ENCODE assay signal across 18 cellular contexts in genomic region chr1:32736812-32737791, GRCh38. TPM values are rescaled to one million over a fixed set of nuclear protein-coding genes. Genes with fewer than 3 reads are reported as not detected.
DNase-seq lines count a peak whose midpoint lies in the region; ATAC-seq, FAIRE-seq and TF ChIP-seq lines count a peak whose summit lies in the region.
"Had no signal": no experiment of that assay in that cellular context is flagged by ENCODE, and none has a peak within 500 bp of the region (broad histone marks: within the 10 kb centered on the region; RNA-seq: fewer than 3 reads in every experiment).

No MANE protein-coding gene starts in this region.

- H3K27me3 ChIP-seq in right lobe of liver (no peaks in the 10 kb centered on the region), sigmoid colon (no peaks in the 10 kb centered on the region)
- H3K27me3 ChIP-seq: uterus had no signal

- H3K9me3 ChIP-seq in A549 (no peaks in the 10 kb centered on the region), right lobe of liver (no peaks in the 10 kb centered on the region), sigmoid colon (no peaks in the 10 kb centered on the region)
- H3K9me3 ChIP-seq: left ventricle myocardium inferior, uterus had no signal

- POLR2A ChIA-PET in A549 (lab: Yijun Ruan, JAX): interaction anchor here (0.6 to 0.9 kb wide), 3 partner anchors 12 to 30 kb away, joined by 3 to 4 read pairs (median 3); no protein-coding TSS in a partner anchor

- H3K4me3 Mint-ChIP-seq in endothelial cell (ENCODE audit: unreplicated experiment): peak overlapping the region; percentile 48
- H3K4me3 Mint-ChIP-seq: nephron progenitor cell had no signal

- no peak overlapping the region for H3K27ac Mint-ChIP-seq in endothelial cell (ENCODE audit: unreplicated experiment)
- H3K27ac Mint-ChIP-seq: nephron progenitor cell had no signal

- no peak for TF ChIP-seq RAD21 in A549 (conservative IDR thresholded peaks at IDR 0.05 in 1 of 2, IDR thresholded peaks at IDR 0.05 in 1 of 2)

- H3K36me3 ChIP-seq in right lobe of liver (no peaks in the 10 kb centered on the region), sigmoid colon (no peaks in the 10 kb centered on the region)
- H3K36me3 ChIP-seq: left ventricle myocardium inferior, uterus had no signal

- intact Hi-C loops in right lobe of liver (cut with DNase I): no loop called here
- intact Hi-C loops in sigmoid colon (cut with DNase I): no loop called here

- no peaks in the 10 kb centered on the region for H3K36me3 Mint-ChIP-seq in endothelial cell (ENCODE audit: low read depth, unreplicated experiment)

- TF ChIP-seq CTCF in A549 (IDR thresholded peaks at IDR 0.05) (no peak), endothelial cell (IDR thresholded peaks at IDR 0.05; ENCODE audit: unreplicated experiment) (no peak), right lobe of liver (IDR thresholded peaks at IDR 0.05) (no peak), sigmoid colon (IDR thresholded peaks at IDR 0.05) (no peak)

- peak overlapping the region; percentile 48 for H3K4me2 ChIP-seq in A549

- DNase-seq in A549 (ENCODE audit: low read depth in 1 of 2, low spot score in 1 of 2) (no peak), LoVo (ENCODE audit: low spot score) (peak; percentile 70), endothelial cell (ENCODE audit: low spot score) (no peak), right lobe of liver (peak; percentile 80 to 87 (median 85)), NCI-H2171 treated with DMSO at 0.1 percent for 48 hours (lab: John Stamatoyannopoulos, UW) (no peak), NCI-H524 treated with DMSO at 0.1 percent for 48 hours (lab: John Stamatoyannopoulos, UW) (no peak), sigmoid colon (no peak)
- DNase-seq: ACHN; effector CD8-positive, alpha-beta T cell; foreskin fibroblast; GM23248; left ventricle myocardium inferior; NCI-H187 treated with DMSO at 0.1 percent for 48 hours; nephron progenitor cell; stimulated activated naive CD8-positive, alpha-beta T cell treated with anti-CD3 and anti-CD28 coated beads, Interleukin-15, Interleukin-2, amounts not matched to agents 100 U/mL and 50 U/mL, for 24 hours; uterus had no signal

- no peak for TF ChIP-seq POLR2A in A549 (IDR thresholded peaks at IDR 0.05; ENCODE audit: low read length)
- TF ChIP-seq POLR2A in right lobe of liver (IDR thresholded peaks at IDR 0.05): peak; percentile 51
- TF ChIP-seq POLR2A in sigmoid colon (IDR thresholded peaks at IDR 0.05): no peak

- FAIRE-seq in A549 (lab: Jason Lieb, UNC): no peak

- no peak for TF ChIP-seq EP300 in A549 (IDR thresholded peaks at IDR 0.05)
- no peak for TF ChIP-seq EP300 in sigmoid colon (IDR thresholded peaks at IDR 0.05)

- H3K4me3 ChIP-seq in A549 (no peak overlapping the region), right lobe of liver (peak overlapping the region in 1 of 3 donors; percentile 29), sigmoid colon (no peak overlapping the region)
- H3K4me3 ChIP-seq: GM23248, left ventricle myocardium inferior, uterus had no signal

- H3K9me3 Mint-ChIP-seq in endothelial cell (ENCODE audit: unreplicated experiment): no peaks in the 10 kb centered on the region
- H3K9me3 Mint-ChIP-seq: nephron progenitor cell had no signal

- peaks cover 14% of the 10 kb centered on the region for H3K4me1 Mint-ChIP-seq in endothelial cell (ENCODE audit: unreplicated experiment)

- WGBS in A549 (ENCODE audit: missing lambda C conversion rate): 83% methylated on average over 7 of the region's 7 CpGs
- 77% methylated on average over 4 of the region's 7 CpGs for WGBS in right lobe of liver (ENCODE audit: insufficient coverage, low coverage, low lambda C conversion rate, missing lambda C conversion rate)
- 44 to 81% methylated on average over 7 of the region's 7 CpGs for WGBS in sigmoid colon, 2 donors

- CTCF ChIA-PET in A549 (lab: Yijun Ruan, JAX): interaction anchor here (2.9 kb wide), 1 partner anchor 24 kb away, joined by 21 read pairs; no protein-coding TSS in a partner anchor

- peaks cover 12% of the 10 kb centered on the region for H3K27me3 Mint-ChIP-seq in endothelial cell (ENCODE audit: unreplicated experiment)

- ATAC-seq in A549: peak; percentile 11 to 43; a peak in 3 of 6 replicates
- peak; percentile 84 to 91 (median 90) for ATAC-seq in right lobe of liver
- no peak for ATAC-seq in GM18868 (IDR thresholded peaks at IDR 0.05; ENCODE audit: unreplicated experiment)
- ATAC-seq: stimulated activated naive CD8-positive, alpha-beta T cell treated with anti-CD3 and anti-CD28 coated beads, Interleukin-15, Interleukin-2, amounts not matched to agents 100 U/mL and 50 U/mL, for 24 hours had no signal

- H3K4me1 ChIP-seq in A549: peaks cover 27% of the 10 kb centered on the region
- H3K4me1 ChIP-seq in right lobe of liver: peaks cover 0 to 18% (median 0%) of the 10 kb centered on the region in 4 donors
- H3K4me1 ChIP-seq in sigmoid colon: peaks cover 0 to 12% (median 9%) of the 10 kb centered on the region in 4 donors
- H3K4me1 ChIP-seq: uterus had no signal

- H3K27ac ChIP-seq in A549 (peak overlapping the region; percentile 77 to 81), right lobe of liver (peak overlapping the region; percentile 37 to 88 (median 71)), sigmoid colon (no peak overlapping the region)
- H3K27ac ChIP-seq: GM23248, left ventricle myocardium inferior, uterus had no signal

TF ChIP-seq in A549, 52 proteins besides CTCF, POLR2A, EP300 and RAD21:
- TF ChIP-seq GATA3 (IDR thresholded peaks at IDR 0.05; ENCODE audit: borderline replicate concordance): no peak
- no peak for TF ChIP-seq CBX2 (IDR thresholded peaks at IDR 0.05; ENCODE audit: borderline replicate concordance, low read depth)
- TF ChIP-seq, protein P1, sequence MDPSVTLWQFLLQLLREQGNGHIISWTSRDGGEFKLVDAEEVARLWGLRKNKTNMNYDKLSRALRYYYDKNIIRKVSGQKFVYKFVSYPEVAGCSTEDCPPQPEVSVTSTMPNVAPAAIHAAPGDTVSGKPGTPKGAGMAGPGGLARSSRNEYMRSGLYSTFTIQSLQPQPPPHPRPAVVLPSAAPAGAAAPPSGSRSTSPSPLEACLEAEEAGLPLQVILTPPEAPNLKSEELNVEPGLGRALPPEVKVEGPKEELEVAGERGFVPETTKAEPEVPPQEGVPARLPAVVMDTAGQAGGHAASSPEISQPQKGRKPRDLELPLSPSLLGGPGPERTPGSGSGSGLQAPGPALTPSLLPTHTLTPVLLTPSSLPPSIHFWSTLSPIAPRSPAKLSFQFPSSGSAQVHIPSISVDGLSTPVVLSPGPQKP (IDR thresholded peaks at IDR 0.05; ENCODE audit: low read depth, low read length): no peak
- TF ChIP-seq HEYL (CRISPR knock-in tag; IDR thresholded peaks at IDR 0.05): no peak
- TF ChIP-seq EHF (CRISPR knock-in tag; IDR thresholded peaks at IDR 0.05): no peak
- no peak for TF ChIP-seq ZSCAN20 (CRISPR knock-in tag; IDR thresholded peaks at IDR 0.05)
- no peak for TF ChIP-seq ZNF302 (CRISPR knock-in tag; IDR thresholded peaks at IDR 0.05)
- no peak for TF ChIP-seq POLR2AphosphoS2 (conservative IDR thresholded peaks at IDR 0.05; ENCODE audit: low read length)
- no peak for TF ChIP-seq CHD2 (IDR thresholded peaks at IDR 0.05; ENCODE audit: low read length, partially characterized antibody)
- no peak for TF ChIP-seq JUNB (IDR thresholded peaks at IDR 0.05)
- no peak for TF ChIP-seq CHD4 (IDR thresholded peaks at IDR 0.05; ENCODE audit: borderline replicate concordance)
- no peak for TF ChIP-seq MAX (IDR thresholded peaks at IDR 0.05)
- TF ChIP-seq RCOR1 (IDR thresholded peaks at IDR 0.05; ENCODE audit: low read depth, low read length): no peak
- TF ChIP-seq, protein P2, sequence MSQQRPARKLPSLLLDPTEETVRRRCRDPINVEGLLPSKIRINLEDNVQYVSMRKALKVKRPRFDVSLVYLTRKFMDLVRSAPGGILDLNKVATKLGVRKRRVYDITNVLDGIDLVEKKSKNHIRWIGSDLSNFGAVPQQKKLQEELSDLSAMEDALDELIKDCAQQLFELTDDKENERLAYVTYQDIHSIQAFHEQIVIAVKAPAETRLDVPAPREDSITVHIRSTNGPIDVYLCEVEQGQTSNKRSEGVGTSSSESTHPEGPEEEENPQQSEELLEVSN (IDR thresholded peaks at IDR 0.05; ENCODE audit: borderline replicate concordance, low read depth): no peak
- no peak for TF ChIP-seq ZC3H11A (IDR thresholded peaks at IDR 0.05)
- TF ChIP-seq FOSB (CRISPR knock-in tag; IDR thresholded peaks at IDR 0.05): no peak
- TF ChIP-seq KDM1A (IDR thresholded peaks at IDR 0.05; ENCODE audit: low read depth): no peak

RNA-seq across cellular contexts. Expression of gene SYNC, which starts 34.5 kb away (rescaled TPM):
- polyA plus RNA-seq in A549 (2011; rRNA removed) (5.5 and 7.7 TPM in 2 replicates), A549 (2017; fragmentation: RNase III; extraction: RNeasy Plus Mini Kit Qiagen cat#74134 plus additional on column Dnase treatment) (10.0 to 12.0 TPM (median 11.6 TPM) in 3 replicates), sigmoid colon (10 to 100 TPM in 1 of 3 donors, 1 to 10 TPM in 2; 6.9 to 12.7 (median 9.6) TPM)
- polyA plus RNA-seq in A549 (2012; cell fraction: cytosol; rRNA removed): 2.8 TPM in 2 replicates
- polyA plus RNA-seq in A549 (2012; cell fraction: nucleus; rRNA removed): 1.5 and 4.2 TPM in 2 replicates
- 4.1 and 5.0 TPM in 2 replicates for polyA minus RNA-seq in A549 (2011; rRNA and poly(A)+ RNA removed)
- total RNA-seq in endothelial cell (ENCODE audit: unreplicated experiment) (0.49 TPM), right lobe of liver (1 to 10 TPM in 1 of 6 experiments, under 1 TPM in 5; 0.29 to 2.1 (median 0.44) TPM), sigmoid colon (10 to 100 TPM; 22.5 to 87.5 (median 33.8) TPM)
- total RNA-seq: activated CD8-positive, alpha-beta memory T cell treated with anti-CD3 and anti-CD28 coated beads for 36 hours had no signal

Comparison
In these comparisons a context has a peak if more than half of its experiments do, and no peak if none do; other contexts are left out.
1. DNase-seq: peak in LoVo (single experiment) and right lobe of liver (3 of 3); none in A549 (0 of 2), endothelial cell (single experiment), NCI-H2171 treated with DMSO at 0.1 percent for 48 hours (single experiment), NCI-H524 treated with DMSO at 0.1 percent for 48 hours (single experiment) and sigmoid colon (single experiment).
2. H3K27ac ChIP-seq: peak in A549 (2 of 2) and right lobe of liver (3 of 3); none in sigmoid colon (0 of 4).
3. RNA of gene SYNC, which starts 34.5 kb away (total RNA-seq): 22.5 to 87.5 TPM in sigmoid colon; 0.49 TPM in endothelial cell (single experiment) and 0.29 to 2.1 TPM in right lobe of liver; every median in the first group is over 4 times any median in the second.